ENCODE assay signal across 10 cellular contexts in the genomic region with DNA sequence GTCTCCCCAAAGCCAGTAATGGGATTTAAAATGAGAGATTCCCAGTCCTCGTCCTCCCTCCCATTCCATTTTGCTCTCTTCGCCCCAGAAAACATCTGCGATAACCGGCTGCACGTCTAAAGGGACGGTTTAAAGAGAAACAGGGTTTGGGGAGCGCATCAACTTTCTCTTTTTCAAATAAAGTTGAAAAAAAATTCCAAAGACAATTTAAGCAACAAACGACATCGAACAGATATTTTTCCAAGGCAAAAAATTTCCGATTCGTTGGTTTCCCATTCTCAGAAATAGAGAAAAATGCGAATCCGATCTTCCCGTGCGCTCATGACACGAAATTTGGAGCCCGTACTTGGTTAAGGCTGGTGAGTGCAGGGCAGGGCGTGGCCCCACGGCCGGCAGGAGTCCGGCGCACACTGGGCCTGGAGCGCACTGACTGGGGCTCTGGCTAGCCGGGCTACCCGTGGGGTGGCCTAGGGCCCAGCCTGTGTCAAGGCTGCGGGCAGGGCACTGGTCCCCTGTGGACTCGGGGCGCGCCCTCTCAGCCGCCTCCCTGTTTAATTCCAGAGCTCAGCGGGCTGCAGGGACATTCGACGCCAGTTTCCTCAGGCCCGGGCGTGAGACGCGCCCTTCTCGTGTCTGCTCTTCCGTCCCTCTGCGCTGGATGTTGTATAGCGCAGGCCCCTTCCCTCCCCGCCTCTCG. TPM values are rescaled to one million over a fixed set of nuclear protein-coding genes. Genes with fewer than 3 reads are reported as not detected.
DNase-seq lines count a peak whose midpoint lies in the region; ATAC-seq and TF ChIP-seq lines count a peak whose summit lies in the region.
"Had no signal": no experiment of that assay in that cellular context is flagged by ENCODE, and none has a peak within 500 bp of the region (broad histone marks: within the 10 kb centered on the region; RNA-seq: fewer than 3 reads in every experiment).

No MANE protein-coding gene starts in this region.

- H3K27me3 ChIP-seq in Peyer's patch = peaks cover 0 to 35% of the 10 kb centered on the region in 2 donors
- peaks cover 60% of the 10 kb centered on the region for H3K27me3 ChIP-seq in mesendoderm (ENCODE audit: insufficient read depth, low read length, poor library complexity)

- no peak for TF ChIP-seq POLR2A in Peyer's patch (IDR thresholded peaks at IDR 0.05)

- H3K4me1 ChIP-seq in Peyer's patch = peaks cover 0 to 58% (median 5%) of the 10 kb centered on the region in 4 donors
- no peaks in the 10 kb centered on the region for H3K4me1 ChIP-seq in mesendoderm (ENCODE audit: control insufficient read depth, low read depth, low read length)

- no peak overlapping the region for H2AK5ac ChIP-seq in mesendoderm (ENCODE audit: low read length)

- no peak overlapping the region for H3K4ac ChIP-seq in mesendoderm (ENCODE audit: low read depth, low read length)

- H3K9me3 Mint-ChIP-seq in activated naive CD4-positive, alpha-beta T cell treated with anti-CD3 and anti-CD28 coated beads, Interleukin-2, amount 10 ng/mL, durations not matched to agents 7 days and 5 days = no peaks in the 10 kb centered on the region

- H3K36me3 ChIP-seq in Peyer's patch = no peaks in the 10 kb centered on the region
- H3K36me3 ChIP-seq in mesendoderm (ENCODE audit: control insufficient read depth, insufficient read depth, low read length) = no peaks in the 10 kb centered on the region

- H3K4me3 ChIP-seq in Peyer's patch (peak overlapping the region in 2 of 4 donors; percentile 26 to 38), mesendoderm (ENCODE audit: low read length) (no peak overlapping the region)

- WGBS in mesendoderm (ENCODE audit: extremely low coverage, insufficient coverage, low lambda C conversion rate) = no CpG with 5 or more reads among the region's 43 CpGs

- H3K4me3 Mint-ChIP-seq in activated naive CD4-positive, alpha-beta T cell treated with anti-CD3 and anti-CD28 coated beads, Interleukin-2, amount 10 ng/mL, durations not matched to agents 7 days and 5 days = no peak overlapping the region

- no peak overlapping the region for H3K27ac Mint-ChIP-seq in activated naive CD4-positive, alpha-beta T cell treated with anti-CD3 and anti-CD28 coated beads, Interleukin-2, amount 10 ng/mL, durations not matched to agents 7 days and 5 days

- peak overlapping the region; percentile 45 for H3K56ac ChIP-seq in mesendoderm (ENCODE audit: low read length)

- H2BK120ac ChIP-seq in mesendoderm (ENCODE audit: low read depth, low read length) = no peak overlapping the region

- no peaks in the 10 kb centered on the region for H3K9me3 ChIP-seq in Peyer's patch

- no peak overlapping the region for H3K9ac ChIP-seq in mesendoderm (ENCODE audit: low read length)

- peaks cover 94% of the 10 kb centered on the region for H3K27me3 Mint-ChIP-seq in activated naive CD4-positive, alpha-beta T cell treated with anti-CD3 and anti-CD28 coated beads, Interleukin-2, amount 10 ng/mL, durations not matched to agents 7 days and 5 days

- peak overlapping the region in 1 of 4 donors; percentile 40 for H3K27ac ChIP-seq in Peyer's patch
- H3K27ac ChIP-seq in mesendoderm (ENCODE audit: low read depth, low read length) = no peak overlapping the region

- no peak overlapping the region for H4K5ac ChIP-seq in mesendoderm (ENCODE audit: low read length)

- TF ChIP-seq CTCF in Peyer's patch (IDR thresholded peaks at IDR 0.05) = no peak

- no peaks in the 10 kb centered on the region for H3K79me1 ChIP-seq in mesendoderm (ENCODE audit: low read length)

- H2BK15ac ChIP-seq in mesendoderm (replicated peaks; ENCODE audit: low read depth) = no peak overlapping the region

- H3K4me2 ChIP-seq in mesendoderm (ENCODE audit: low read length) = peak overlapping the region; percentile 41

- peak in 2 of 3 donors; percentile 47 to 52 for DNase-seq in Peyer's patch
- DNase-seq in mesendoderm = peak; percentile 60
- peak; percentile 6 for DNase-seq in superior temporal gyrus (ENCODE audit: extremely low spot score)
- no peak for DNase-seq in putamen (ENCODE audit: low spot score)
- no peak for DNase-seq in retina
- DNase-seq in activated naive CD4-positive, alpha-beta T cell treated with anti-CD3 and anti-CD28 coated beads, Interleukin-2, amount 10 ng/mL, durations not matched to agents 7 days and 5 days = no peak
- DNase-seq: DMS79; stimulated activated CD4-positive, alpha-beta T cell treated with anti-CD3 and anti-CD28 coated beads, Interleukin-1b, Interleukin-23, amount 100 ng/mL, for 48 hours had no signal

- H3K18ac ChIP-seq in mesendoderm (ENCODE audit: low read length) = no peak overlapping the region

- ATAC-seq in esophagus mucosa = peak; percentile 27
- ATAC-seq in HG02623 (IDR thresholded peaks at IDR 0.05; ENCODE audit: unreplicated experiment) = no peak

- H2BK5ac ChIP-seq in mesendoderm (ENCODE audit: low read length) = no peak overlapping the region

- no peaks in the 10 kb centered on the region for H3K79me2 ChIP-seq in mesendoderm (ENCODE audit: control insufficient read depth, insufficient read depth, low read length)

- H3K4me1 Mint-ChIP-seq in activated naive CD4-positive, alpha-beta T cell treated with anti-CD3 and anti-CD28 coated beads, Interleukin-2, amount 10 ng/mL, durations not matched to agents 7 days and 5 days = peaks cover 22% of the 10 kb centered on the region

- CTCF ChIA-PET in activated naive CD4-positive, alpha-beta T cell treated with anti-CD3 and anti-CD28 coated beads, Interleukin-2, amount 10 ng/mL, durations not matched to agents 7 days and 5 days (lab: Charles Lee) = no interaction called here

- no peak overlapping the region for H3K23ac ChIP-seq in mesendoderm (ENCODE audit: low read length)

- H4K8ac ChIP-seq in mesendoderm (ENCODE audit: low read depth, low read length) = no peak overlapping the region

- H3K36me3 Mint-ChIP-seq in activated naive CD4-positive, alpha-beta T cell treated with anti-CD3 and anti-CD28 coated beads, Interleukin-2, amount 10 ng/mL, durations not matched to agents 7 days and 5 days = peaks cover 2% of the 10 kb centered on the region

RNA-seq across cellular contexts. Expression of a gene that starts 17.8 kb away (rescaled TPM):
- total RNA-seq in Peyer's patch (10 to 100 TPM in 3 of 4 donors, 1 to 10 TPM in 1; 6.3 to 39.6 (median 14.6) TPM), esophagus mucosa (3.9 TPM)
- 0.86 TPM for polyA plus RNA-seq in mesendoderm (2013, experiment 1 of 2)
- polyA plus RNA-seq in mesendoderm (2013, experiment 2 of 2) = 0.76 TPM

Comparison
In these comparisons a context has a peak if more than half of its experiments do, and no peak if none do; other contexts are left out.
1. DNase-seq: peak in Peyer's patch (2 of 3), mesendoderm (single experiment) and superior temporal gyrus (single experiment); none in putamen (single experiment), retina (single experiment) and activated naive CD4-positive, alpha-beta T cell treated with anti-CD3 and anti-CD28 coated beads, Interleukin-2, amount 10 ng/mL, durations not matched to agents 7 days and 5 days (single experiment).